ENCODE assay signal across 10 cellular contexts in genomic region chr9:18632624-18633407, GRCh38.
DNase-seq lines count a peak whose midpoint lies in the region; ATAC-seq and TF ChIP-seq lines count a peak whose summit lies in the region.
"Had no signal": no experiment of that assay in that cellular context is flagged by ENCODE, and none has a peak within 500 bp of the region (broad histone marks: within the 10 kb centered on the region; RNA-seq: fewer than 3 reads in every experiment).

No MANE protein-coding gene starts in this region.

- H3K4me1 Mint-ChIP-seq in Caco-2 (ENCODE audit: low read depth, unreplicated experiment) (no peaks in the 10 kb centered on the region), natural killer cell (no peaks in the 10 kb centered on the region)
- H3K4me1 Mint-ChIP-seq: activated CD4-positive, alpha-beta memory T cell treated with anti-CD3 and anti-CD28 coated beads, Interleukin-2, amount 10 ng/mL, durations not matched to agents 7 days and 5 days had no signal

- H3K9me3 ChIP-seq in gastroesophageal sphincter (no peaks in the 10 kb centered on the region), Caco-2 (no peaks in the 10 kb centered on the region)

- H3K4me1 ChIP-seq in gastroesophageal sphincter (peaks cover 3 to 46% (median 10%) of the 10 kb centered on the region in 3 donors), Caco-2 (no peaks in the 10 kb centered on the region)

- DNase-seq in EL = peak; percentile 84
- peak; percentile 50 for DNase-seq in amniotic stem cell (lab: John Stamatoyannopoulos, UW)
- peak; percentile 87 for DNase-seq in renal cortical epithelial cell (ENCODE audit: low read depth)
- no peak for DNase-seq in activated naive CD4-positive, alpha-beta T cell treated with anti-CD3 and anti-CD28 coated beads, Interleukin-2, amount 50 U/mL, for 16 hours
- no peak for DNase-seq in Caco-2
- DNase-seq in natural killer cell = no peak
- no peak for DNase-seq in activated CD8-positive, alpha-beta memory T cell treated with anti-CD3 and anti-CD28 coated beads, Interleukin-2, amount 50 U/mL, for 48 hours
- DNase-seq: activated CD4-positive, alpha-beta memory T cell treated with anti-CD3 and anti-CD28 coated beads, Interleukin-2, amount 10 ng/mL, durations not matched to agents 7 days and 5 days; cortex of kidney had no signal

- TF ChIP-seq POLR2A in gastroesophageal sphincter (IDR thresholded peaks at IDR 0.05) = no peak

- H3K36me3 ChIP-seq in gastroesophageal sphincter = no peaks in the 10 kb centered on the region
- no peaks in the 10 kb centered on the region for H3K36me3 ChIP-seq in Caco-2 (ENCODE audit: control insufficient read depth, insufficient read depth, low read length)

- H3K27ac Mint-ChIP-seq in Caco-2 (ENCODE audit: unreplicated experiment) (no peak overlapping the region), natural killer cell (no peak overlapping the region)
- H3K27ac Mint-ChIP-seq: activated CD4-positive, alpha-beta memory T cell treated with anti-CD3 and anti-CD28 coated beads, Interleukin-2, amount 10 ng/mL, durations not matched to agents 7 days and 5 days had no signal

- no TSS peak for BruUV-seq in Caco-2 (replicated peaks; lab: Mats Ljungman, UMichigan)

- POLR2A ChIA-PET in Caco-2 (lab: Charles Lee) = no interaction called here

- peak overlapping the region; percentile 43 to 73 (median 65) for H3K27ac ChIP-seq in gastroesophageal sphincter

- H3K27me3 ChIP-seq in gastroesophageal sphincter = no peaks in the 10 kb centered on the region
- H3K27me3 ChIP-seq in Caco-2 (replicated peaks; ENCODE audit: control insufficient read depth, insufficient read depth, low read length) = no peaks in the 10 kb centered on the region

- TF ChIP-seq CTCF in gastroesophageal sphincter (IDR thresholded peaks at IDR 0.05) = no peak
- TF ChIP-seq CTCF in Caco-2 (IDR thresholded peaks at IDR 0.05; ENCODE audit: insufficient read depth in 1 of 2, low read depth in 1 of 2, low read length in 1 of 2, severe bottlenecking in 1 of 2, unreplicated experiment in 1 of 2) = no peak
- TF ChIP-seq CTCF in natural killer cell (IDR thresholded peaks at IDR 0.05) = no peak

- H3K4me3 Mint-ChIP-seq in Caco-2 (ENCODE audit: unreplicated experiment) = no peak overlapping the region
- no peak overlapping the region for H3K4me3 Mint-ChIP-seq in natural killer cell
- H3K4me3 Mint-ChIP-seq: activated CD4-positive, alpha-beta memory T cell treated with anti-CD3 and anti-CD28 coated beads, Interleukin-2, amount 10 ng/mL, durations not matched to agents 7 days and 5 days had no signal

- H3K4me3 ChIP-seq in gastroesophageal sphincter = no peak overlapping the region
- no peak overlapping the region for H3K4me3 ChIP-seq in Caco-2 (ENCODE audit: low read depth, low read length)

- CTCF ChIA-PET in Caco-2 (lab: Charles Lee) = no interaction called here

- H3K9me3 Mint-ChIP-seq in Caco-2 (ENCODE audit: unreplicated experiment) (no peaks in the 10 kb centered on the region), natural killer cell (peaks cover 2 to 3% of the 10 kb centered on the region in 2 donors)
- H3K9me3 Mint-ChIP-seq: activated CD4-positive, alpha-beta memory T cell treated with anti-CD3 and anti-CD28 coated beads, Interleukin-2, amount 10 ng/mL, durations not matched to agents 7 days and 5 days had no signal

- intact Hi-C loops in Caco-2 (cut with micrococcal nuclease; ENCODE audit: unreplicated experiment) (no loop called here), natural killer cell (cut with micrococcal nuclease) (no loop called here)

- H3K27me3 Mint-ChIP-seq in Caco-2 (ENCODE audit: insufficient read depth, unreplicated experiment) = peaks cover 2% of the 10 kb centered on the region
- H3K27me3 Mint-ChIP-seq in natural killer cell (ENCODE audit: low read depth in 2 of 2) = no peaks in the 10 kb centered on the region
- H3K27me3 Mint-ChIP-seq: activated CD4-positive, alpha-beta memory T cell treated with anti-CD3 and anti-CD28 coated beads, Interleukin-2, amount 10 ng/mL, durations not matched to agents 7 days and 5 days had no signal

- TF ChIP-seq EP300 in gastroesophageal sphincter (IDR thresholded peaks at IDR 0.05) = no peak

- WGBS in gastroesophageal sphincter (ENCODE audit: low coverage in 1 of 2), 2 donors = 17 to 53% methylated on average over 3 to 5 of the region's 5 CpGs

- peak; percentile 81 for ATAC-seq in gastroesophageal sphincter
- no peak for ATAC-seq in natural killer cell

- H3K36me3 Mint-ChIP-seq in Caco-2 (ENCODE audit: insufficient read depth, unreplicated experiment) = no peaks in the 10 kb centered on the region
- H3K36me3 Mint-ChIP-seq in natural killer cell = no peaks in the 10 kb centered on the region

Comparison
In these comparisons a context has a peak if more than half of its experiments do, and no peak if none do; other contexts are left out.
1. DNase-seq: peak in EL (single experiment), amniotic stem cell (single experiment) and renal cortical epithelial cell (single experiment); none in activated naive CD4-positive, alpha-beta T cell treated with anti-CD3 and anti-CD28 coated beads, Interleukin-2, amount 50 U/mL, for 16 hours (single experiment), Caco-2 (0 of 2), natural killer cell (single experiment) and activated CD8-positive, alpha-beta memory T cell treated with anti-CD3 and anti-CD28 coated beads, Interleukin-2, amount 50 U/mL, for 48 hours (single experiment).